ENCODE assay signal across 8 cellular contexts in the genomic region with DNA sequence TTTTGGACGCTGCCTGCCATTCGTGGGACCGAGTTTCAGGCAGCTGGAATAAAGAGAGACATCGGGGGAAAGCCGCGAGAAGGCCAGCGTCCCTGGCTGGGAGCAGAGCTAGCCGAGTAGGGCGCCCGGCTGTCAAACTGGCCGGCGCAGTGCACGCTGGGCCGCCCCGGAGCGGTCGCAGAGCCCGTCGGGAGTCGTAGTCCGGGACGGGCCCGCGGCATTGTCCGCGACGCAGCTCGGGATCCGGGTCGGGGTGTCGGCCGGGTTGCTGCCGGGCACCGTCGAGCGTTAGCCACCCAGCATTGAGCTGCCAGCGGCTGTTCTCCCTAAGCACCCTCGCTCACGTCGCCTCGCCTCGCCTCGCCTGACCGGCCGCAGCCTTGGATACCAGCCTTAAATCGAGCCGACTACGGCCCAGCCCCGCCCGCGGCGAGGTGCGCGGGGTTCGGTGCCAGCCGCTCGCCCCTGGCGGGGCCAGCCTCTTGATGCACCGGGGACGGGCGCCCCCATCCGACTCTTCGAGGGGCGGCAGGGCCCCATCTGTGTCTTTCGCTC. TPM values are rescaled to one million over a fixed set of nuclear protein-coding genes. Genes with fewer than 3 reads are reported as not detected.
A peak's percentile ranks its signal among the peaks of the same experiment; 100 is the strongest.
DNase-seq lines count a peak whose midpoint lies in the region; ATAC-seq and TF ChIP-seq lines count a peak whose summit lies in the region.
"Not testable (repeated sequence)": the region's sequence is repeated elsewhere in the genome, so short reads cannot be mapped to it uniquely, and the experiment has no call there.

No MANE protein-coding gene starts in this region.

- H3K27me3 ChIP-seq in dorsolateral prefrontal cortex; lung (ENCODE audit: control insufficient read depth, insufficient read depth): not testable (repeated sequence)

- ATAC-seq in GM19438 (IDR thresholded peaks at IDR 0.05; ENCODE audit: low read depth, unreplicated experiment) (peak; percentile 76), HG03469 (IDR thresholded peaks at IDR 0.05; ENCODE audit: unreplicated experiment) (peak; percentile 43), lung (ENCODE audit: insufficient read depth, low FRiP score) (peak; percentile 89)

- peaks cover 19% of the 10 kb centered on the region for H3K4me1 Mint-ChIP-seq in activated CD4-positive, alpha-beta memory T cell treated with anti-CD3 and anti-CD28 coated beads, Interleukin-2, amount 10 ng/mL, durations not matched to agents 7 days and 5 days

- intact Hi-C loops in dorsolateral prefrontal cortex (cut with DNase I): not testable (repeated sequence)

- TF ChIP-seq CTCF in dorsolateral prefrontal cortex (IDR thresholded peaks at IDR 0.05 in 54 of 56, conservative IDR thresholded peaks at IDR 0.05 in 2 of 56; ENCODE audit: low read depth in 1 of 56, partially characterized antibody in 56 of 56) (peak in 55 of 56 donors; percentile 8 to 66 (median 51)), lung (IDR thresholded peaks at IDR 0.05; ENCODE audit: control extremely low read depth, extremely low read depth) (peak; percentile 14)

- H3K4me3 Mint-ChIP-seq in activated CD4-positive, alpha-beta memory T cell treated with anti-CD3 and anti-CD28 coated beads, Interleukin-2, amount 10 ng/mL, durations not matched to agents 7 days and 5 days: peak overlapping the region; percentile 74

- H3K27me3 Mint-ChIP-seq in activated CD4-positive, alpha-beta memory T cell treated with anti-CD3 and anti-CD28 coated beads, Interleukin-2, amount 10 ng/mL, durations not matched to agents 7 days and 5 days: not testable (repeated sequence)

- H3K9me3 Mint-ChIP-seq in activated CD4-positive, alpha-beta memory T cell treated with anti-CD3 and anti-CD28 coated beads, Interleukin-2, amount 10 ng/mL, durations not matched to agents 7 days and 5 days: not testable (repeated sequence)

- not testable (repeated sequence) for H3K9me3 ChIP-seq in lung (ENCODE audit: control insufficient read depth in 2 of 2, insufficient read depth in 1 of 2, low read length in 1 of 2)

- H3K36me3 ChIP-seq in lung (ENCODE audit: control insufficient read depth in 2 of 2, insufficient read depth in 2 of 2, low read length in 2 of 2): not testable (repeated sequence)

- H3K27ac ChIP-seq in dorsolateral prefrontal cortex (peak overlapping the region in 58 of 59 donors; percentile 24 to 97 (median 88)), lung (ENCODE audit: low read depth in 1 of 2, low read length in 1 of 2) (peak overlapping the region; percentile 87 to 94)

- H3K36me3 Mint-ChIP-seq in activated CD4-positive, alpha-beta memory T cell treated with anti-CD3 and anti-CD28 coated beads, Interleukin-2, amount 10 ng/mL, durations not matched to agents 7 days and 5 days (ENCODE audit: low read depth): not testable (repeated sequence)

- not testable (repeated sequence) for H3K4me1 ChIP-seq in lung (ENCODE audit: control insufficient read depth in 2 of 2, insufficient read depth in 2 of 2, low read length in 2 of 2)

- H3K4me3 ChIP-seq in dorsolateral prefrontal cortex (peak overlapping the region in 58 of 59 donors; percentile 36 to 75 (median 62)), lung (peak overlapping the region; percentile 21)

- WGBS in lung, 2 donors: 0% methylated on average over 25 to 57 of the region's 65 CpGs

- H3K27ac Mint-ChIP-seq in activated CD4-positive, alpha-beta memory T cell treated with anti-CD3 and anti-CD28 coated beads, Interleukin-2, amount 10 ng/mL, durations not matched to agents 7 days and 5 days: peak overlapping the region; percentile 80

- peak; percentile 82 for DNase-seq in CD1c-positive myeloid dendritic cell (ENCODE audit: extremely low spot score)
- peak; percentile 18 for DNase-seq in NCI-H82 treated with DMSO at 0.1 percent for 48 hours (lab: John Stamatoyannopoulos, UW; ENCODE audit: unreplicated experiment)
- DNase-seq in activated CD4-positive, alpha-beta memory T cell treated with anti-CD3 and anti-CD28 coated beads, Interleukin-2, amount 10 ng/mL, durations not matched to agents 7 days and 5 days: peak; percentile 85
- peak; percentile 71 to 94 (median 84) for DNase-seq in dorsolateral prefrontal cortex
- DNase-seq in lung (ENCODE audit: low spot score): peak; percentile 80
- DNase-seq in stimulated activated CD4-positive, alpha-beta T cell treated with anti-CD3 and anti-CD28 coated beads, Interleukin-4, amount 100 ng/mL, for 24 hours: peak; percentile 83

- POLR2A ChIA-PET in activated CD4-positive, alpha-beta memory T cell treated with anti-CD3 and anti-CD28 coated beads, Interleukin-2, amount 10 ng/mL, durations not matched to agents 7 days and 5 days (lab: Charles Lee): not testable (repeated sequence)

- CTCF ChIA-PET in activated CD4-positive, alpha-beta memory T cell treated with anti-CD3 and anti-CD28 coated beads, Interleukin-2, amount 10 ng/mL, durations not matched to agents 7 days and 5 days (lab: Charles Lee): not testable (repeated sequence)

RNA-seq across cellular contexts. Expression of gene NUTM2D, which starts 14.8 kb away (rescaled TPM):
- total RNA-seq in activated CD4-positive, alpha-beta memory T cell treated with anti-CD3 and anti-CD28 coated beads, Interleukin-2, amount 10 ng/mL, durations not matched to agents 7 days and 5 days: 1 to 10 TPM; 2.5 to 3.0 TPM
- total RNA-seq in dorsolateral prefrontal cortex (10 to 100 TPM in 15 of 120 experiments, 1 to 10 TPM in 104, under 1 TPM in 1; 0.52 to 16.3 (median 6.7) TPM), lung (1 to 10 TPM; 3.7 to 7.8 TPM)
- polyA plus RNA-seq in lung: 10 to 100 TPM in 1 of 2 donors, 1 to 10 TPM in 1; 1.8 to 10.8 TPM

Comparison
In these comparisons a context has a peak if more than half of its experiments do, and no peak if none do; other contexts are left out.
1. Peak in every context shown above with its lines: DNase-seq, ATAC-seq, H3K4me3 ChIP-seq and H3K27ac ChIP-seq.
2. DNase-seq: peak in every context shown above with its lines; median percentile 85 in activated CD4-positive, alpha-beta memory T cell treated with anti-CD3 and anti-CD28 coated beads, Interleukin-2, amount 10 ng/mL, durations not matched to agents 7 days and 5 days; 84 in dorsolateral prefrontal cortex; 83 in stimulated activated CD4-positive, alpha-beta T cell treated with anti-CD3 and anti-CD28 coated beads, Interleukin-4, amount 100 ng/mL, for 24 hours; 82 in CD1c-positive myeloid dendritic cell; 80 in lung; 18 in NCI-H82 treated with DMSO at 0.1 percent for 48 hours.